In the genomic region with DNA sequence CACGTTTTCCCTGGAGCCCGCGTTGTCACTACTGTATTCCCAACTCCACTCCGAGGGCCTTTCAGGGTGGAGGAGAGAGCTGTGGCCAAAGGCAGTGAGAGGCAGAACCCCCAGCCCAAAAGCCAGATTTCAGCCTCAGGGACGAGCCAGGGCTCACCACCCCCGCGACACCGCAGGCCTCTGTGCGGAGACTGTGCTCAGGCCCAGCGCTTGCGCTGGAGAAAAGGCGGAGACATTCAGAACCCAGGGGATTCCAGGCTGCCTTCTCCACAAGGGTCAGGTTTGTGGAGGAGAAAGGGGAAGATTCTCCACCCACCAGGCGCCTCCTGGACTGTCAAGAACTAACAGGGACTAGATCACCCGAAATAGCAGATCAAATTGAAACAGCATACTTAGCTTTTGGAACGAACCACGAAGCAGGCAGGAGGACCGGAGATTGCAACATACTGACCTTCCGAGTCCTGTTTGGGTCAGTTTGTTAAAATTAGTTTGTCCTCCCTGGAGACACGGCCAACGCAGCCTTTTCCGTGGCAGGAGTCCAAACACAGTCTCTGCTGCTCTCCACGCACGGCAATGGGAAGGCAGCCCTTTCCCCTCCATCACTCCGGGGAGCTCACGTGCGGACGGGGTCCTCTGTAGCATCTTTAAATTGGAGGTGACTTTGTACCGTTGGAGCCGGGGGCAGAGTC, we compare ENCODE assay signal across 15 cellular contexts. TPM values are rescaled to one million over a fixed set of nuclear protein-coding genes. Genes with fewer than 3 reads are reported as not detected.
DNase-seq lines count a peak whose midpoint lies in the region; ATAC-seq and TF ChIP-seq lines count a peak whose summit lies in the region.
"Had no signal": no experiment of that assay in that cellular context is flagged by ENCODE, and none has a peak within 500 bp of the region (broad histone marks: within the 10 kb centered on the region; RNA-seq: fewer than 3 reads in every experiment).

No MANE protein-coding gene starts in this region.

- 31 to 50% (median 33%) methylated on average over 27 to 29 of the region's 29 CpGs for WGBS in heart left ventricle, 4 donors

- H3K27me3 ChIP-seq in heart left ventricle (no peaks in the 10 kb centered on the region), osteoblast (ENCODE audit: insufficient read depth, low read length) (peaks cover 9% of the 10 kb centered on the region), upper lobe of right lung (no peaks in the 10 kb centered on the region)

- H3K4me3 ChIP-seq in cardiac fibroblast (replicated peaks in 1 of 2; ENCODE audit: low read depth in 2 of 2, low read length in 2 of 2) (no peak overlapping the region), heart left ventricle (peak overlapping the region in 8 of 12 donors; percentile 6 to 34 (median 15)), osteoblast (ENCODE audit: insufficient read depth, low read length) (no peak overlapping the region), upper lobe of right lung (no peak overlapping the region)
- H3K4me3 ChIP-seq: SK-N-MC had no signal

- TF ChIP-seq POLR2A in heart left ventricle (IDR thresholded peaks at IDR 0.05) = no peak

- intact Hi-C loops in heart left ventricle (cut with DNase I) = loop anchor here in 3 of 10 donors (5.0 to 10.0 kb wide), 3 partner anchors 109 to 122 kb away; no protein-coding TSS in a partner anchor
- intact Hi-C loops in upper lobe of right lung (cut with DNase I) = no loop called here

- H4K20me1 ChIP-seq in osteoblast (ENCODE audit: insufficient read depth, low read length) = no peaks in the 10 kb centered on the region

- no peaks in the 10 kb centered on the region for H3K79me2 ChIP-seq in osteoblast (ENCODE audit: insufficient read depth, low read length)

- H3K27ac ChIP-seq in heart left ventricle = peak overlapping the region; percentile 3 to 86 (median 75)
- no peak overlapping the region for H3K27ac ChIP-seq in osteoblast (ENCODE audit: low read depth, low read length)
- peak overlapping the region; percentile 62 for H3K27ac ChIP-seq in upper lobe of right lung
- H3K27ac ChIP-seq: SK-N-MC had no signal

- peaks cover 7 to 70% (median 37%) of the 10 kb centered on the region in 12 donors for H3K4me1 ChIP-seq in heart left ventricle
- H3K4me1 ChIP-seq in osteoblast (ENCODE audit: insufficient read depth, low read length) = peaks cover 10% of the 10 kb centered on the region
- peaks cover 37% of the 10 kb centered on the region for H3K4me1 ChIP-seq in upper lobe of right lung
- H3K4me1 ChIP-seq: BE2C had no signal

- H2AFZ ChIP-seq in osteoblast (ENCODE audit: low read length) = peak overlapping the region; percentile 47

- H3K9me3 ChIP-seq in heart left ventricle (no peaks in the 10 kb centered on the region), osteoblast (ENCODE audit: low read depth, low read length) (no peaks in the 10 kb centered on the region), upper lobe of right lung (no peaks in the 10 kb centered on the region)
- H3K9me3 ChIP-seq: BE2C had no signal

- peak; percentile 66 to 78 (median 72) for ATAC-seq in heart left ventricle
- no peak for ATAC-seq in upper lobe of right lung
- ATAC-seq: stimulated activated naive B cell treated with anti-CD40 and anti-IgM and Interleukin-4, amounts not matched to agents 10 μg/mL and 1 μg/mL and 100 μg/mL, for 72 hours had no signal

- H3K36me3 ChIP-seq in heart left ventricle (no peaks in the 10 kb centered on the region), osteoblast (ENCODE audit: insufficient read depth, low read length) (no peaks in the 10 kb centered on the region), upper lobe of right lung (no peaks in the 10 kb centered on the region)
- H3K36me3 ChIP-seq: BE2C had no signal

- H3K4me2 ChIP-seq in osteoblast (ENCODE audit: insufficient read depth, low read length) = peak overlapping the region; percentile 23

- no peak for TF ChIP-seq CTCF in cardiac fibroblast (IDR thresholded peaks at IDR 0.05; ENCODE audit: low read depth, low read length)
- peak in 1 of 12 donors; percentile 7 for TF ChIP-seq CTCF in heart left ventricle (IDR thresholded peaks at IDR 0.05)
- TF ChIP-seq CTCF in osteoblast (IDR thresholded peaks at IDR 0.05; ENCODE audit: extremely low read depth, low read depth, low read length) = no peak
- no peak for TF ChIP-seq CTCF in upper lobe of right lung (IDR thresholded peaks at IDR 0.05)

- DNase-seq in cardiac fibroblast (ENCODE audit: low read depth in 2 of 2) (peak; percentile 63 to 83), heart left ventricle (peak; percentile 76 to 87 (median 83)), osteoblast (ENCODE audit: insufficient read length, low spot score, missing footprints) (no peak), upper lobe of right lung (no peak), cerebellar nuclear complex (lab: John Stamatoyannopoulos, UW) (no peak), NCI-H526 treated with DMSO at 0.1 percent for 48 hours (lab: John Stamatoyannopoulos, UW) (no peak), T-helper 1 cell (no peak)
- DNase-seq: BE2C; DMS53; effector CD4-positive, alpha-beta T cell; glutamatergic neuron; islet precursor cell; NCI-H1092 treated with DMSO at 0.1 percent for 48 hours; stimulated activated naive B cell treated with anti-CD40 and anti-IgM and Interleukin-4, amounts not matched to agents 10 μg/mL and 1 μg/mL and 100 μg/mL, for 72 hours had no signal

RNA-seq across cellular contexts. Expression of a gene that starts 14.4 kb away (rescaled TPM):
- total RNA-seq in heart left ventricle (10 to 100 TPM in 1 of 9 donors, 1 to 10 TPM in 8; 5.5 to 10.7 (median 8.0) TPM), osteoblast (0.29 and 0.36 TPM in 2 replicates), upper lobe of right lung (14.6 TPM)
- polyA plus RNA-seq in heart left ventricle = 10 to 100 TPM in 1 of 2 donors, 1 to 10 TPM in 1; 2.6 to 10.0 TPM

RNA-seq across cellular contexts. Expression of a gene that starts 30.0 kb away (rescaled TPM):
- total RNA-seq in heart left ventricle (10 to 100 TPM; 12.1 to 29.4 (median 19.9) TPM), osteoblast (13.4 and 17.1 TPM in 2 replicates), upper lobe of right lung (26.1 TPM)
- polyA plus RNA-seq in heart left ventricle = 1 to 10 TPM; 6.6 to 7.3 TPM

Comparison
In these comparisons a context has a peak if more than half of its experiments do, and no peak if none do; other contexts are left out.
1. DNase-seq: peak in cardiac fibroblast (2 of 2) and heart left ventricle (5 of 5); none in osteoblast (single experiment), upper lobe of right lung (single experiment), cerebellar nuclear complex (0 of 2), NCI-H526 treated with DMSO at 0.1 percent for 48 hours (single experiment) and T-helper 1 cell (0 of 5).
2. H3K4me3 ChIP-seq: peak in heart left ventricle (8 of 12); none in cardiac fibroblast (0 of 2), osteoblast (single experiment) and upper lobe of right lung (single experiment).